In the genomic region with DNA sequence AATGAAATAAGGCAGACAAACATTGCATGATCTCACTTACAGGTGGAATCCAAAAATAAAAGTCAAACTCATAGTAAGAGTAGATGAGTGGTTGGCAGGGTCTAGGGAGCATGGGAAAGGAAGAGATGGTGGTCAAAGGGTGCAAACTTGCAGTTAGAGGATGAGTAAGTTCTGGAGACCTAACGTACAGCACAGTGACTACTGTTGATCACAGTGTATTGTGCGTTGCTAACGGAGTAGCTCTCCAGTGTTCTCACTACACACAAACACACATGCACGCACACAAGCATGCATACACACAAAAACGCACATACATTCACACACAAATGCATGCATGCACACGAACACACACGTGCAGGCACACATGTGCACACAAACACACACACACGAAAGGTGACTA, we compare ENCODE assay signal across 12 cellular contexts. TPM values are rescaled to one million over a fixed set of nuclear protein-coding genes. Genes with fewer than 3 reads are reported as not detected.
DNase-seq lines count a peak whose midpoint lies in the region; ATAC-seq and TF ChIP-seq lines count a peak whose summit lies in the region.
"Had no signal": no experiment of that assay in that cellular context is flagged by ENCODE, and none has a peak within 500 bp of the region (broad histone marks: within the 10 kb centered on the region; RNA-seq: fewer than 3 reads in every experiment).

No MANE protein-coding gene starts in this region.

- TF ChIP-seq CTCF in GM12865 (IDR thresholded peaks at IDR 0.05; ENCODE audit: insufficient read depth, low read depth, low read length, missing control alignments) = no peak

- DNase-seq in GM12865 (ENCODE audit: low read depth) (peak; percentile 85), mesenteric fat pad (ENCODE audit: low spot score) (no peak), NCI-H187 treated with DMSO at 0.1 percent for 48 hours (lab: John Stamatoyannopoulos, UW) (no peak), NCI-H2171 treated with DMSO at 0.1 percent for 48 hours (lab: John Stamatoyannopoulos, UW) (no peak), RPMI8226 (no peak)
- DNase-seq: DND-41, lower lobe of right lung, MG63 had no signal

- ATAC-seq in GM18907 (IDR thresholded peaks at IDR 0.05; ENCODE audit: unreplicated experiment) = peak; percentile 80
- peak; percentile 96 for ATAC-seq in HG02610 (IDR thresholded peaks at IDR 0.05; ENCODE audit: unreplicated experiment)
- peak; percentile 94 for ATAC-seq in HG03442 (IDR thresholded peaks at IDR 0.05; ENCODE audit: unreplicated experiment)
- ATAC-seq: lower lobe of right lung had no signal

- no peak overlapping the region for H3K4me3 ChIP-seq in GM12865 (ENCODE audit: low read depth, low read length)
- H3K4me3 ChIP-seq: lower lobe of right lung, MG63 had no signal

RNA-seq across cellular contexts. Expression of gene LY86, which starts 54.9 kb away (rescaled TPM):
- 5.4 TPM for total RNA-seq in mesenteric fat pad
- total RNA-seq: osteoblast had no signal
